In the genomic region with DNA sequence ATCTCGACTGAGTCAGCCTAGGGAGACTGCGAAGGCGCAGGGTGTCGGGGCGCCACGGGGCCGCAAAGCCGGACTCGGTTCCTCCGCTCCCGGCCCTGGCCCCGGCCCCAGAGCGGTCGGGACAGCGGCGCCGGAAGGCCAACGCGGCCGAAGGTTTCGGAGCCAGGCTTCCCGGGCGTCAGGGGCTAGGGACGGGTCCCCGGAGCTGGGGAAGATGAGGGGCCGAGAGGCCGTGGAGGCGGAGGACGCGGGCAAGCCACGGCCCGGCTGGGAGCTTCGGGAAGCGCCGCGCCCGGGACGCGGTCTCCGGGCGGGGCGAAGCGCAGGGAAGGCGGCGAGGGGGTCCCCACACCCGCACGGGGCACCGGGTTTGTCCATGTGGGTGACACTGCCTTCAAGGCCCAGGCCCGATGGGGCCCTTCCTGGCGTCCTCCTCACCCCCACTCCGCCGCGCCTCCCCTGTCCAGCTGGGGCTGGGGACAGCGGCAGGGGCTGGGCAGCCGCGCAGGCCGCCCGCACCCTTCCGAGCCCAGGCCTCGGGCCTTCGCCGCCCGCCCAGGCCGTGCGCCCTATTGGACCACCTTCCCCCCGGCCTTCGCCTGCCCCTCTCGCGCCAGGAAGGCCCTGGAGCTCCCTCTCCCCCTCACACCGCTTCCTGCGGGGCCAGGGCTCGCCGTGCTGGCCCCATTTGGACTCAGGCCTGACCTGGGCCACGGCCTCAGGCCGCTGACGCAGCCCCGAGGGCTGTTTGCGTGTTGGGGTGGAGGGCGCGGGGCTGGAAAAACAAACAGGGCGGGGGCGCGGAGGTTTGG, we compare ENCODE assay signal across 15 cellular contexts. TPM values are rescaled to one million over a fixed set of nuclear protein-coding genes. Genes with fewer than 3 reads are reported as not detected.
DNase-seq lines count a peak whose midpoint lies in the region; ATAC-seq and TF ChIP-seq lines count a peak whose summit lies in the region.
"Had no signal": no experiment of that assay in that cellular context is flagged by ENCODE, and none has a peak within 500 bp of the region (broad histone marks: within the 10 kb centered on the region; RNA-seq: fewer than 3 reads in every experiment).

No MANE protein-coding gene starts in this region.

- ATAC-seq in lower lobe of right lung = peak; percentile 32 to 45
- no peak for ATAC-seq in stimulated activated naive B cell treated with anti-CD40 and anti-IgM and Interleukin-4, amounts not matched to agents 10 μg/mL and 1 μg/mL and 100 μg/mL, for 72 hours (replicated peaks)
- no peak for ATAC-seq in GM18498 (IDR thresholded peaks at IDR 0.05; ENCODE audit: unreplicated experiment)
- ATAC-seq: activated CD8-positive, alpha-beta T cell treated with anti-CD3 and anti-CD28 coated beads, Interleukin-2, amount 10 ng/mL, durations not matched to agents 7 days and 5 days had no signal

- peaks cover 31 to 42% of the 10 kb centered on the region in 2 donors for H3K4me1 Mint-ChIP-seq in stimulated activated naive B cell treated with anti-CD40 and anti-IgM and Interleukin-4, amounts not matched to agents 10 μg/mL and 1 μg/mL and 100 μg/mL, for 72 hours

- H3K27ac ChIP-seq in HUES6 (ENCODE audit: low read depth, low read length) (no peak overlapping the region), coronary artery (no peak overlapping the region), lower lobe of right lung (no peak overlapping the region)

- H3K27me3 ChIP-seq in HUES6 (ENCODE audit: control insufficient read depth, insufficient read depth, low read length) (peaks cover 100% of the 10 kb centered on the region), lower lobe of right lung (ENCODE audit: low read depth) (peaks cover 97% of the 10 kb centered on the region)

- H3K36me3 ChIP-seq in HUES6 (ENCODE audit: control insufficient read depth, insufficient read depth, low read length) (no peaks in the 10 kb centered on the region), lower lobe of right lung (no peaks in the 10 kb centered on the region)
- H3K36me3 ChIP-seq: HAP-1 had no signal

- H3K4me3 ChIP-seq in HUES6 (ENCODE audit: low read depth, low read length) (peak overlapping the region; percentile 45), coronary artery (peak overlapping the region; percentile 48), lower lobe of right lung (peak overlapping the region; percentile 34)
- H3K4me3 ChIP-seq: HAP-1 had no signal

- no peaks in the 10 kb centered on the region for H3K9me3 ChIP-seq in HUES6 (ENCODE audit: control insufficient read depth, insufficient read depth, low read depth, low read length)
- no peaks in the 10 kb centered on the region for H3K9me3 ChIP-seq in lower lobe of right lung
- H3K9me3 ChIP-seq: HAP-1 had no signal

- TF ChIP-seq CTCF in coronary artery (IDR thresholded peaks at IDR 0.05) (no peak), lower lobe of right lung (IDR thresholded peaks at IDR 0.05) (no peak)

- peaks cover 4% of the 10 kb centered on the region in 2 donors for H3K36me3 Mint-ChIP-seq in stimulated activated naive B cell treated with anti-CD40 and anti-IgM and Interleukin-4, amounts not matched to agents 10 μg/mL and 1 μg/mL and 100 μg/mL, for 72 hours
- H3K36me3 Mint-ChIP-seq: activated naive CD4-positive, alpha-beta T cell treated with anti-CD3 and anti-CD28 coated beads, Interleukin-2, amount 50 U/mL, for 24 hours had no signal

- H3K9ac ChIP-seq in HUES6 (ENCODE audit: low read length) = no peak overlapping the region

- H3K9me3 Mint-ChIP-seq in stimulated activated naive B cell treated with anti-CD40 and anti-IgM and Interleukin-4, amounts not matched to agents 10 μg/mL and 1 μg/mL and 100 μg/mL, for 72 hours = peaks cover 0 to 4% of the 10 kb centered on the region in 2 donors
- H3K9me3 Mint-ChIP-seq: activated naive CD4-positive, alpha-beta T cell treated with anti-CD3 and anti-CD28 coated beads, Interleukin-2, amount 50 U/mL, for 24 hours; T-helper 1 cell treated with Interleukin-12 subunit alpha and Interleukin-12 subunit beta and Interleukin-4 antibody, amounts not matched to agents 30 μg/mL and 1 μg/mL, for 36 hours had no signal

- H3K4me1 ChIP-seq in HUES6 (ENCODE audit: control insufficient read depth, insufficient read depth, low read length) (peaks cover 49% of the 10 kb centered on the region), lower lobe of right lung (peaks cover 25% of the 10 kb centered on the region)

- peaks cover 68 to 80% of the 10 kb centered on the region in 2 donors for H3K27me3 Mint-ChIP-seq in stimulated activated naive B cell treated with anti-CD40 and anti-IgM and Interleukin-4, amounts not matched to agents 10 μg/mL and 1 μg/mL and 100 μg/mL, for 72 hours

- DNase-seq in coronary artery (ENCODE audit: low spot score) (no peak), lower lobe of right lung (no peak), HK-2 (ENCODE audit: unreplicated experiment) (no peak), EL (no peak)
- DNase-seq in stimulated activated naive B cell treated with anti-CD40 and anti-IgM and Interleukin-4, amounts not matched to agents 10 μg/mL and 1 μg/mL and 100 μg/mL, for 72 hours = no peak
- DNase-seq: activated CD8-positive, alpha-beta T cell treated with anti-CD3 and anti-CD28 coated beads, Interleukin-2, amount 10 ng/mL, durations not matched to agents 7 days and 5 days; dermis blood vessel endothelial cell; KG1; NCI-H2081 treated with DMSO at 0.1 percent for 48 hours had no signal

- intact Hi-C loops in lower lobe of right lung (cut with DNase I) = no loop called here

- H3K27ac Mint-ChIP-seq in stimulated activated naive B cell treated with anti-CD40 and anti-IgM and Interleukin-4, amounts not matched to agents 10 μg/mL and 1 μg/mL and 100 μg/mL, for 72 hours = peak overlapping the region; percentile 80
- H3K27ac Mint-ChIP-seq: activated CD8-positive, alpha-beta T cell treated with anti-CD3 and anti-CD28 coated beads, Interleukin-2, amount 10 ng/mL, durations not matched to agents 7 days and 5 days; activated naive CD4-positive, alpha-beta T cell treated with anti-CD3 and anti-CD28 coated beads, Interleukin-2, amount 50 U/mL, for 24 hours; T-helper 1 cell treated with Interleukin-12 subunit alpha and Interleukin-12 subunit beta and Interleukin-4 antibody, amounts not matched to agents 30 μg/mL and 1 μg/mL, for 36 hours had no signal

- H3K4me3 Mint-ChIP-seq in stimulated activated naive B cell treated with anti-CD40 and anti-IgM and Interleukin-4, amounts not matched to agents 10 μg/mL and 1 μg/mL and 100 μg/mL, for 72 hours = peak overlapping the region; percentile 58 to 62
- H3K4me3 Mint-ChIP-seq: activated naive CD4-positive, alpha-beta T cell treated with anti-CD3 and anti-CD28 coated beads, Interleukin-2, amount 50 U/mL, for 24 hours; T-helper 1 cell treated with Interleukin-12 subunit alpha and Interleukin-12 subunit beta and Interleukin-4 antibody, amounts not matched to agents 30 μg/mL and 1 μg/mL, for 36 hours had no signal

RNA-seq across cellular contexts. Expression of gene SIX3, which starts 12.6 kb away (rescaled TPM):
- total RNA-seq in lower lobe of right lung = not detected
- total RNA-seq: dermis blood vessel endothelial cell, mesenteric fat pad had no signal

Comparison
In these comparisons a context has a peak if more than half of its experiments do, and no peak if none do; other contexts are left out.
1. ATAC-seq: peak in lower lobe of right lung (2 of 2); none in stimulated activated naive B cell treated with anti-CD40 and anti-IgM and Interleukin-4, amounts not matched to agents 10 μg/mL and 1 μg/mL and 100 μg/mL, for 72 hours (0 of 2) and GM18498 (single experiment).
2. Peak in every context shown above with its lines, with median percentiles within 50 percentile points of each other: H3K4me3 ChIP-seq.